ENCODE assay signal across 15 cellular contexts in genomic region chr11:65928667-65929066, GRCh38. TPM values are rescaled to one million over a fixed set of nuclear protein-coding genes. Genes with fewer than 3 reads are reported as not detected.
DNase-seq lines count a peak whose midpoint lies in the region; ATAC-seq, FAIRE-seq and TF ChIP-seq lines count a peak whose summit lies in the region.
"Had no signal": no experiment of that assay in that cellular context is flagged by ENCODE, and none has a peak within 500 bp of the region (broad histone marks: within the 10 kb centered on the region; RNA-seq: fewer than 3 reads in every experiment).

No MANE protein-coding gene starts in this region.

- CTCF ChIA-PET in activated CD4-positive, alpha-beta T cell treated with anti-CD3 and anti-CD28 coated beads, Interleukin-2, amount 10 ng/mL, durations not matched to agents 7 days and 5 days (lab: Charles Lee): interaction anchor here (0.7 to 11.6 kb wide), 6 partner anchors 14 to 69 kb away, joined by 3 to 64 read pairs (median 3); partner anchors contain the start of genes CCDC85B, FIBP and MUS81

- ATAC-seq in activated naive CD4-positive, alpha-beta T cell treated with anti-CD3 and anti-CD28 coated beads, Interleukin-2, amount 50 U/mL, for 72 hours: peak in 1 of 2 donors; percentile 6

- peaks cover 18 to 20% of the 10 kb centered on the region in 2 experiments for H3K4me1 ChIP-seq in neutrophil (ENCODE audit: control insufficient read depth in 1 of 2, insufficient read depth in 1 of 2, low read depth in 1 of 2, low read length in 1 of 2)
- H3K4me1 ChIP-seq: upper lobe of right lung had no signal

- H3K27ac ChIP-seq in KOPT-K1 (ENCODE audit: low read depth, low read length, poor library complexity, severe bottlenecking) (peak overlapping the region; percentile 96), neutrophil (peak overlapping the region; percentile 92)
- H3K27ac ChIP-seq: SJSA1 had no signal

- H3K36me3 ChIP-seq in KOPT-K1 (ENCODE audit: insufficient read depth, low read length) (peaks cover 12% of the 10 kb centered on the region; the same call in 1 of the 2 replicates), neutrophil (peaks cover 1% of the 10 kb centered on the region)
- H3K36me3 ChIP-seq: upper lobe of right lung had no signal

- DNase-seq in activated CD4-positive, alpha-beta T cell treated with anti-CD3 and anti-CD28 coated beads, Interleukin-2, amount 10 ng/mL, durations not matched to agents 7 days and 5 days: no peak
- DNase-seq in activated CD4-positive, alpha-beta T cell treated with anti-CD3 and anti-CD28 coated beads, Interleukin-2, amount 50 U/mL, for 4 hours: no peak
- no peak for DNase-seq in activated naive CD4-positive, alpha-beta T cell treated with anti-CD3 and anti-CD28 coated beads, Interleukin-2, amount 50 U/mL, for 72 hours (ENCODE audit: low spot score in 2 of 2)
- DNase-seq in D721Med (ENCODE audit: insufficient read length, low spot score) (no peak), SIG-M5 treated with dmso at 0.1 percent for 504 hours (lab: John Stamatoyannopoulos, UW; ENCODE audit: unreplicated experiment) (no peak)
- no peak for DNase-seq in activated CD4-positive, CD25-positive, alpha-beta regulatory T cell treated with anti-CD3 and anti-CD28 coated beads, Interleukin-2, amount 50 U/mL, for 72 hours
- DNase-seq: ACHN, cortex of kidney, mammary epithelial cell, upper lobe of right lung had no signal

- H3K4me1 Mint-ChIP-seq in activated CD4-positive, alpha-beta T cell treated with anti-CD3 and anti-CD28 coated beads, Interleukin-2, amount 10 ng/mL, durations not matched to agents 7 days and 5 days: peaks cover 59% of the 10 kb centered on the region

- no peak for FAIRE-seq in D721Med (lab: Jason Lieb, UNC)

- H3K9me3 ChIP-seq in KOPT-K1 (ENCODE audit: insufficient read depth, low read length, poor library complexity, severe bottlenecking): no peaks in the 10 kb centered on the region
- H3K9me3 ChIP-seq in neutrophil: no peaks in the 10 kb centered on the region
- H3K9me3 ChIP-seq: SJSA1, upper lobe of right lung had no signal

- H3K27me3 Mint-ChIP-seq in activated CD4-positive, alpha-beta T cell treated with anti-CD3 and anti-CD28 coated beads, Interleukin-2, amount 10 ng/mL, durations not matched to agents 7 days and 5 days: no peaks in the 10 kb centered on the region

- peaks cover 10% of the 10 kb centered on the region for H3K36me3 Mint-ChIP-seq in activated CD4-positive, alpha-beta T cell treated with anti-CD3 and anti-CD28 coated beads, Interleukin-2, amount 10 ng/mL, durations not matched to agents 7 days and 5 days (ENCODE audit: low read depth)
- H3K36me3 Mint-ChIP-seq in activated naive CD4-positive, alpha-beta T cell treated with anti-CD3 and anti-CD28 coated beads, Interleukin-2, amount 50 U/mL, for 72 hours: no peaks in the 10 kb centered on the region

- H3K27me3 ChIP-seq in neutrophil: no peaks in the 10 kb centered on the region
- H3K27me3 ChIP-seq: SJSA1, upper lobe of right lung had no signal

- H3K4me3 Mint-ChIP-seq in activated CD4-positive, alpha-beta T cell treated with anti-CD3 and anti-CD28 coated beads, Interleukin-2, amount 10 ng/mL, durations not matched to agents 7 days and 5 days: peak overlapping the region; percentile 55

- no peak for TF ChIP-seq CTCF in neutrophil (IDR thresholded peaks at IDR 0.05)
- no peak for TF ChIP-seq CTCF in D721Med (IDR thresholded peaks at IDR 0.05; ENCODE audit: insufficient read depth, missing control alignments)

- peak overlapping the region; percentile 99 for H3K27ac Mint-ChIP-seq in activated CD4-positive, alpha-beta T cell treated with anti-CD3 and anti-CD28 coated beads, Interleukin-2, amount 10 ng/mL, durations not matched to agents 7 days and 5 days
- H3K27ac Mint-ChIP-seq in activated naive CD4-positive, alpha-beta T cell treated with anti-CD3 and anti-CD28 coated beads, Interleukin-2, amount 50 U/mL, for 72 hours: peak overlapping the region; percentile 92

- H3K9me3 Mint-ChIP-seq in activated CD4-positive, alpha-beta T cell treated with anti-CD3 and anti-CD28 coated beads, Interleukin-2, amount 10 ng/mL, durations not matched to agents 7 days and 5 days: no peaks in the 10 kb centered on the region
- H3K9me3 Mint-ChIP-seq in activated naive CD4-positive, alpha-beta T cell treated with anti-CD3 and anti-CD28 coated beads, Interleukin-2, amount 50 U/mL, for 72 hours: no peaks in the 10 kb centered on the region

- peak overlapping the region; percentile 56 to 58 for H3K4me3 ChIP-seq in neutrophil (ENCODE audit: low read depth in 1 of 2, low read length in 1 of 2)
- H3K4me3 ChIP-seq: SJSA1 had no signal

- POLR2A ChIA-PET in activated CD4-positive, alpha-beta T cell treated with anti-CD3 and anti-CD28 coated beads, Interleukin-2, amount 10 ng/mL, durations not matched to agents 7 days and 5 days (lab: Charles Lee): no interaction called here

RNA-seq across cellular contexts. Expression of gene DRAP1, which starts 9.4 kb away (rescaled TPM):
- 100 to 1,000 TPM; 190 to 218 TPM for total RNA-seq in activated CD4-positive, alpha-beta T cell treated with anti-CD3 and anti-CD28 coated beads, Interleukin-2, amount 10 ng/mL, durations not matched to agents 7 days and 5 days
- 100 to 1,000 TPM; 110 to 167 TPM for total RNA-seq in activated naive CD4-positive, alpha-beta T cell treated with anti-CD3 and anti-CD28 coated beads, Interleukin-2, amount 50 U/mL, for 72 hours

RNA-seq across cellular contexts. Expression of gene C11orf68, which starts 9.8 kb away (rescaled TPM):
- 10 to 100 TPM; 32.7 to 36.3 TPM for total RNA-seq in activated CD4-positive, alpha-beta T cell treated with anti-CD3 and anti-CD28 coated beads, Interleukin-2, amount 10 ng/mL, durations not matched to agents 7 days and 5 days
- 10 to 100 TPM; 17.6 to 28.6 TPM for total RNA-seq in activated naive CD4-positive, alpha-beta T cell treated with anti-CD3 and anti-CD28 coated beads, Interleukin-2, amount 50 U/mL, for 72 hours

RNA-seq across cellular contexts. Expression of gene TSGA10IP, which starts 16.6 kb away (rescaled TPM):
- total RNA-seq in activated CD4-positive, alpha-beta T cell treated with anti-CD3 and anti-CD28 coated beads, Interleukin-2, amount 10 ng/mL, durations not matched to agents 7 days and 5 days: not detected
- not detected for total RNA-seq in activated naive CD4-positive, alpha-beta T cell treated with anti-CD3 and anti-CD28 coated beads, Interleukin-2, amount 50 U/mL, for 72 hours
- total RNA-seq: mammary epithelial cell, MCF 10A, osteocyte, SJSA1, upper lobe of right lung had no signal

RNA-seq across cellular contexts. Expression of gene FOSL1, which starts 28.5 kb away (rescaled TPM):
- 1 to 10 TPM; 1.7 to 2.0 TPM for total RNA-seq in activated CD4-positive, alpha-beta T cell treated with anti-CD3 and anti-CD28 coated beads, Interleukin-2, amount 10 ng/mL, durations not matched to agents 7 days and 5 days
- total RNA-seq in activated naive CD4-positive, alpha-beta T cell treated with anti-CD3 and anti-CD28 coated beads, Interleukin-2, amount 50 U/mL, for 72 hours: 1 to 10 TPM; 7.4 to 9.5 TPM

RNA-seq across cellular contexts. Expression of gene SART1, which starts 32.9 kb away (rescaled TPM):
- 10 to 100 TPM; 79.6 to 81.7 TPM for total RNA-seq in activated CD4-positive, alpha-beta T cell treated with anti-CD3 and anti-CD28 coated beads, Interleukin-2, amount 10 ng/mL, durations not matched to agents 7 days and 5 days
- total RNA-seq in activated naive CD4-positive, alpha-beta T cell treated with anti-CD3 and anti-CD28 coated beads, Interleukin-2, amount 50 U/mL, for 72 hours: 10 to 100 TPM; 53.1 to 60.2 TPM
